ENCODE assay signal across 1 cellular context in the genomic region with DNA sequence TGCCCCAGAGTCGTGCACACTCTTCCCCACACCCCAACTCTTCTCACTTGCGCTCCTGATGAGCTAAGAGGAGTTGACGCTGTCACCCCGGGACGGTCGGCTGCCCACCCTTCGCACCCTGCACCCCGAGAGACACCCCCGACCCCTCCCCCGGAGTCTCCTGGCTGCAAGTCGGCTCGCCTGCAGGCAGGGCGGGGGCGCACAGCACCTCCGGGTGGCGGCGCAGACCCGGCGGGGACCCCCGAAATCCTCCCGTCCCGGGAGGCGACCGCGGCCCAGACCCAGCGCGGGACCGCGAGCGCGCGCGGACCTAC.
A peak's percentile ranks its signal among the peaks of the same experiment; 100 is the strongest.
TF ChIP-seq lines count a peak whose summit lies in the region.

No MANE protein-coding gene starts in this region.

TF ChIP-seq in H1, 55 proteins besides CTCF, POLR2A, EP300 and RAD21:
- TF ChIP-seq, protein P1, sequence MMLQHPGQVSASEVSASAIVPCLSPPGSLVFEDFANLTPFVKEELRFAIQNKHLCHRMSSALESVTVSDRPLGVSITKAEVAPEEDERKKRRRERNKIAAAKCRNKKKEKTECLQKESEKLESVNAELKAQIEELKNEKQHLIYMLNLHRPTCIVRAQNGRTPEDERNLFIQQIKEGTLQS (IDR thresholded peaks at IDR 0.05; ENCODE audit: insufficient read depth, low read depth, low read length), result no peak
- no peak for TF ChIP-seq CBX8 (IDR thresholded peaks at IDR 0.05; ENCODE audit: borderline replicate concordance, low read depth, low read length)
- TF ChIP-seq TCF12 (IDR thresholded peaks at IDR 0.05; ENCODE audit: low read depth, low read length), result no peak
- TF ChIP-seq HDAC2 (IDR thresholded peaks at IDR 0.05; ENCODE audit: borderline replicate concordance in 1 of 2, low read depth in 2 of 2, low read length in 2 of 2), result no peak
- TF ChIP-seq, protein P2, sequence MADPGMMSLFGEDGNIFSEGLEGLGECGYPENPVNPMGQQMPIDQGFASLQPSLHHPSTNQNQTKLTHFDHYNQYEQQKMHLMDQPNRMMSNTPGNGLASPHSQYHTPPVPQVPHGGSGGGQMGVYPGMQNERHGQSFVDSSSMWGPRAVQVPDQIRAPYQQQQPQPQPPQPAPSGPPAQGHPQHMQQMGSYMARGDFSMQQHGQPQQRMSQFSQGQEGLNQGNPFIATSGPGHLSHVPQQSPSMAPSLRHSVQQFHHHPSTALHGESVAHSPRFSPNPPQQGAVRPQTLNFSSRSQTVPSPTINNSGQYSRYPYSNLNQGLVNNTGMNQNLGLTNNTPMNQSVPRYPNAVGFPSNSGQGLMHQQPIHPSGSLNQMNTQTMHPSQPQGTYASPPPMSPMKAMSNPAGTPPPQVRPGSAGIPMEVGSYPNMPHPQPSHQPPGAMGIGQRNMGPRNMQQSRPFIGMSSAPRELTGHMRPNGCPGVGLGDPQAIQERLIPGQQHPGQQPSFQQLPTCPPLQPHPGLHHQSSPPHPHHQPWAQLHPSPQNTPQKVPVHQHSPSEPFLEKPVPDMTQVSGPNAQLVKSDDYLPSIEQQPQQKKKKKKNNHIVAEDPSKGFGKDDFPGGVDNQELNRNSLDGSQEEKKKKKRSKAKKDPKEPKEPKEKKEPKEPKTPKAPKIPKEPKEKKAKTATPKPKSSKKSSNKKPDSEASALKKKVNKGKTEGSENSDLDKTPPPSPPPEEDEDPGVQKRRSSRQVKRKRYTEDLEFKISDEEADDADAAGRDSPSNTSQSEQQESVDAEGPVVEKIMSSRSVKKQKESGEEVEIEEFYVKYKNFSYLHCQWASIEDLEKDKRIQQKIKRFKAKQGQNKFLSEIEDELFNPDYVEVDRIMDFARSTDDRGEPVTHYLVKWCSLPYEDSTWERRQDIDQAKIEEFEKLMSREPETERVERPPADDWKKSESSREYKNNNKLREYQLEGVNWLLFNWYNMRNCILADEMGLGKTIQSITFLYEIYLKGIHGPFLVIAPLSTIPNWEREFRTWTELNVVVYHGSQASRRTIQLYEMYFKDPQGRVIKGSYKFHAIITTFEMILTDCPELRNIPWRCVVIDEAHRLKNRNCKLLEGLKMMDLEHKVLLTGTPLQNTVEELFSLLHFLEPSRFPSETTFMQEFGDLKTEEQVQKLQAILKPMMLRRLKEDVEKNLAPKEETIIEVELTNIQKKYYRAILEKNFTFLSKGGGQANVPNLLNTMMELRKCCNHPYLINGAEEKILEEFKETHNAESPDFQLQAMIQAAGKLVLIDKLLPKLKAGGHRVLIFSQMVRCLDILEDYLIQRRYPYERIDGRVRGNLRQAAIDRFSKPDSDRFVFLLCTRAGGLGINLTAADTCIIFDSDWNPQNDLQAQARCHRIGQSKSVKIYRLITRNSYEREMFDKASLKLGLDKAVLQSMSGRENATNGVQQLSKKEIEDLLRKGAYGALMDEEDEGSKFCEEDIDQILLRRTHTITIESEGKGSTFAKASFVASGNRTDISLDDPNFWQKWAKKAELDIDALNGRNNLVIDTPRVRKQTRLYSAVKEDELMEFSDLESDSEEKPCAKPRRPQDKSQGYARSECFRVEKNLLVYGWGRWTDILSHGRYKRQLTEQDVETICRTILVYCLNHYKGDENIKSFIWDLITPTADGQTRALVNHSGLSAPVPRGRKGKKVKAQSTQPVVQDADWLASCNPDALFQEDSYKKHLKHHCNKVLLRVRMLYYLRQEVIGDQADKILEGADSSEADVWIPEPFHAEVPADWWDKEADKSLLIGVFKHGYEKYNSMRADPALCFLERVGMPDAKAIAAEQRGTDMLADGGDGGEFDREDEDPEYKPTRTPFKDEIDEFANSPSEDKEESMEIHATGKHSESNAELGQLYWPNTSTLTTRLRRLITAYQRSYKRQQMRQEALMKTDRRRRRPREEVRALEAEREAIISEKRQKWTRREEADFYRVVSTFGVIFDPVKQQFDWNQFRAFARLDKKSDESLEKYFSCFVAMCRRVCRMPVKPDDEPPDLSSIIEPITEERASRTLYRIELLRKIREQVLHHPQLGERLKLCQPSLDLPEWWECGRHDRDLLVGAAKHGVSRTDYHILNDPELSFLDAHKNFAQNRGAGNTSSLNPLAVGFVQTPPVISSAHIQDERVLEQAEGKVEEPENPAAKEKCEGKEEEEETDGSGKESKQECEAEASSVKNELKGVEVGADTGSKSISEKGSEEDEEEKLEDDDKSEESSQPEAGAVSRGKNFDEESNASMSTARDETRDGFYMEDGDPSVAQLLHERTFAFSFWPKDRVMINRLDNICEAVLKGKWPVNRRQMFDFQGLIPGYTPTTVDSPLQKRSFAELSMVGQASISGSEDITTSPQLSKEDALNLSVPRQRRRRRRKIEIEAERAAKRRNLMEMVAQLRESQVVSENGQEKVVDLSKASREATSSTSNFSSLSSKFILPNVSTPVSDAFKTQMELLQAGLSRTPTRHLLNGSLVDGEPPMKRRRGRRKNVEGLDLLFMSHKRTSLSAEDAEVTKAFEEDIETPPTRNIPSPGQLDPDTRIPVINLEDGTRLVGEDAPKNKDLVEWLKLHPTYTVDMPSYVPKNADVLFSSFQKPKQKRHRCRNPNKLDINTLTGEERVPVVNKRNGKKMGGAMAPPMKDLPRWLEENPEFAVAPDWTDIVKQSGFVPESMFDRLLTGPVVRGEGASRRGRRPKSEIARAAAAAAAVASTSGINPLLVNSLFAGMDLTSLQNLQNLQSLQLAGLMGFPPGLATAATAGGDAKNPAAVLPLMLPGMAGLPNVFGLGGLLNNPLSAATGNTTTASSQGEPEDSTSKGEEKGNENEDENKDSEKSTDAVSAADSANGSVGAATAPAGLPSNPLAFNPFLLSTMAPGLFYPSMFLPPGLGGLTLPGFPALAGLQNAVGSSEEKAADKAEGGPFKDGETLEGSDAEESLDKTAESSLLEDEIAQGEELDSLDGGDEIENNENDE (IDR thresholded peaks at IDR 0.05; ENCODE audit: insufficient replicate concordance, low read length), result no peak
- no peak for TF ChIP-seq CTBP2 (IDR thresholded peaks at IDR 0.05; ENCODE audit: borderline replicate concordance, insufficient read depth, insufficient read length, low read length)
- no peak for TF ChIP-seq TBP (IDR thresholded peaks at IDR 0.05; ENCODE audit: low read depth, low read length)
- no peak for TF ChIP-seq SP2 (IDR thresholded peaks at IDR 0.05; ENCODE audit: low read length)
- 0 out of 2 replicates have a peak, but pooled peaks have one; percentile 15 for TF ChIP-seq BACH1 (IDR thresholded peaks at IDR 0.05; ENCODE audit: low read length)
- 0 out of 2 replicates have a peak, but pooled peaks have one; percentile 18 for TF ChIP-seq RBBP5 (IDR thresholded peaks at IDR 0.05; ENCODE audit: borderline replicate concordance, low read depth, low read length)
- no peak for TF ChIP-seq FOSL1 (IDR thresholded peaks at IDR 0.05; ENCODE audit: insufficient read depth, low read depth, low read length)
- no peak for TF ChIP-seq PHF8 (conservative IDR thresholded peaks at IDR 0.05; ENCODE audit: low read depth, low read length)
